In the genomic region with DNA sequence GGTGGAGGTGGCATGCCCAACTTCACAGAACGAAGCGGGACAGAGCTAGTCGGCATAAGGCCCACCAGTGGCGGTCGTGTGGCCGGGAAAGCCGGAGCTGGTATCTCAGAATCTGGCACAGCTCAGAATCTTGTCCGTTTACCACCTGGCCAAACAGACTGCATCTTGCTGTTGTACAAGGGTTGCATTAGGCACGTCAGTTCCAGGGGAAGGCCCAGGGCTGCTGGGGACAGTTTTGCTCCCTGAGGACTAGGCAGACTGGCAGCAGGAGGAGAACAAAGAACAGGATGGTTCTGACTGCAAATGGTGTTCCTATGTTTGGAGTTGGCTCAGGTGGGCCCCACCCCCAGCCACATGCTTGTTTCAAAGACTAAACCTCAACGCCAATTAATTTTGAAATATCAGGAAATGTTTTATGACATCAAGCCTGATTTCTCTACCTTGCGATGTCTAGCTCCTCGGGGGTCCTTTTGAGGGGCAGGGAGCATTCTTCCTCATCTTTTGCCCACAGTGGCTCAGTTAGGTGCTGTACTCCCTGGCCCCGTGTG, we compare ENCODE assay signal across 24 cellular contexts. TPM values are rescaled to one million over a fixed set of nuclear protein-coding genes. Genes with fewer than 3 reads are reported as not detected.
DNase-seq lines count a peak whose midpoint lies in the region; ATAC-seq, FAIRE-seq and TF ChIP-seq lines count a peak whose summit lies in the region.
"Had no signal": no experiment of that assay in that cellular context is flagged by ENCODE, and none has a peak within 500 bp of the region (broad histone marks: within the 10 kb centered on the region; RNA-seq: fewer than 3 reads in every experiment).

No MANE protein-coding gene starts in this region.

- no peak for TF ChIP-seq POLR2A in HepG2 (IDR thresholded peaks at IDR 0.05; ENCODE audit: insufficient read depth in 1 of 2, low read depth in 2 of 2, low read length in 2 of 2)

- CTCF ChIA-PET in HepG2 (lab: Yijun Ruan, JAX; ENCODE audit: low intra/inter-chr PET ratio, low total read pairs) = no interaction called here

- peaks cover 39% of the 10 kb centered on the region for H3K4me1 ChIP-seq in HepG2 (ENCODE audit: insufficient read depth, low read length)
- H3K4me1 ChIP-seq: spleen had no signal

- H3K36me3 Mint-ChIP-seq in HFFc6 (ENCODE audit: low read depth) (peaks cover 8% of the 10 kb centered on the region), nephron progenitor cell (ENCODE audit: low read depth) (no peaks in the 10 kb centered on the region)
- H3K36me3 Mint-ChIP-seq: activated CD4-positive, alpha-beta memory T cell treated with anti-CD3 and anti-CD28 coated beads for 36 hours; activated naive CD8-positive, alpha-beta T cell treated with anti-CD3 and anti-CD28 coated beads, Interleukin-2, amount 10 ng/mL, durations not matched to agents 7 days and 5 days; stimulated activated memory B cell treated with anti-CD40 and anti-IgM and Interleukin-4, amounts not matched to agents 10 μg/mL and 1 μg/mL and 100 μg/mL, for 72 hours had no signal

- H3K27me3 Mint-ChIP-seq in HFFc6 (ENCODE audit: insufficient read depth) = no peaks in the 10 kb centered on the region; the same call in none of the 2 replicates
- peaks cover 23% of the 10 kb centered on the region for H3K27me3 Mint-ChIP-seq in nephron progenitor cell (ENCODE audit: low read depth, poor library complexity)

- H3K4me2 ChIP-seq in HepG2 (ENCODE audit: low read depth, low read length) = no peak overlapping the region
- H3K4me2 ChIP-seq: KMS-11 had no signal

- TF ChIP-seq CTCF in HFFc6 (IDR thresholded peaks at IDR 0.05) (no peak), brain microvascular endothelial cell (IDR thresholded peaks at IDR 0.05; ENCODE audit: low read depth, low read length, missing control alignments) (no peak), nephron progenitor cell (IDR thresholded peaks at IDR 0.05) (no peak), HepG2 (CRISPR knock-in tag; IDR thresholded peaks at IDR 0.05) (no peak)

- BruUV-seq in HepG2 (replicated peaks; lab: Mats Ljungman, UMichigan) = no TSS peak

- FAIRE-seq in HepG2 (lab: Jason Lieb, UNC) = no peak
- FAIRE-seq: GM12892 had no signal

- intact Hi-C loops in HepG2 (cut with micrococcal nuclease; ENCODE audit: unreplicated experiment) = loop anchor here (5.0 kb wide), 1 partner anchor 56 kb away; no protein-coding TSS in a partner anchor

- POLR2A ChIA-PET in HepG2 (lab: Yijun Ruan, JAX) = no interaction called here

- no peak overlapping the region for H3K4me3 ChIP-seq in brain microvascular endothelial cell (ENCODE audit: low read depth, low read length)
- H3K4me3 ChIP-seq in HepG2 (replicated peaks in 1 of 3; ENCODE audit: insufficient read depth in 1 of 3, low read depth in 2 of 3, low read length in 3 of 3) = no peak overlapping the region
- H3K4me3 ChIP-seq: spleen had no signal

- H3K36me3 ChIP-seq in brain microvascular endothelial cell (replicated peaks) (no peaks in the 10 kb centered on the region), HepG2 (replicated peaks in 1 of 2; ENCODE audit: control insufficient read depth in 1 of 2, insufficient read depth in 2 of 2, low read length in 2 of 2) (no peaks in the 10 kb centered on the region)
- H3K36me3 ChIP-seq: spleen had no signal

- no peak for ATAC-seq in HepG2
- ATAC-seq: activated T-cell treated with anti-CD3 and anti-CD28 coated beads, Interleukin-2, amount 50 U/mL, for 72 hours; left ventricle myocardium superior; stimulated activated memory B cell treated with anti-CD40 and anti-IgM and Interleukin-4, amounts not matched to agents 10 μg/mL and 1 μg/mL and 100 μg/mL, for 72 hours had no signal

- H3K9me3 ChIP-seq in HepG2 (ENCODE audit: low read length) = no peaks in the 10 kb centered on the region
- H3K9me3 ChIP-seq: spleen had no signal

- H3K9me3 Mint-ChIP-seq in HFFc6 = peaks cover 5% of the 10 kb centered on the region
- peaks cover 5% of the 10 kb centered on the region for H3K9me3 Mint-ChIP-seq in nephron progenitor cell
- H3K9me3 Mint-ChIP-seq: activated CD4-positive, alpha-beta memory T cell treated with anti-CD3 and anti-CD28 coated beads for 36 hours; activated naive CD8-positive, alpha-beta T cell treated with anti-CD3 and anti-CD28 coated beads, Interleukin-2, amount 10 ng/mL, durations not matched to agents 7 days and 5 days; activated T-cell treated with anti-CD3 and anti-CD28 coated beads, Interleukin-2, amount 50 U/mL, for 72 hours; stimulated activated memory B cell treated with anti-CD40 and anti-IgM and Interleukin-4, amounts not matched to agents 10 μg/mL and 1 μg/mL and 100 μg/mL, for 72 hours had no signal

- DNase-seq in Ammon's horn (ENCODE audit: low spot score) (peak; percentile 14), HFFc6 (no peak), brain microvascular endothelial cell (no peak), occipital lobe (lab: John Stamatoyannopoulos, UW) (peak; percentile 56), EL (no peak), nephron progenitor cell (no peak), HepG2 (ENCODE audit: low spot score) (no peak), NCI-H2196 (lab: John Stamatoyannopoulos, UW; ENCODE audit: unreplicated experiment) (no peak)
- DNase-seq: activated CD4-positive, alpha-beta memory T cell treated with anti-CD3 and anti-CD28 coated beads for 36 hours; activated naive CD8-positive, alpha-beta T cell treated with anti-CD3 and anti-CD28 coated beads, Interleukin-2, amount 10 ng/mL, durations not matched to agents 7 days and 5 days; activated T-cell treated with anti-CD3 and anti-CD28 coated beads, Interleukin-2, amount 50 U/mL, for 72 hours; foreskin melanocyte; GDM1; left ventricle myocardium superior; NCI-H1092 treated with DMSO at 0.1 percent for 48 hours; NCI-H345; spleen had no signal

- H3K4me1 Mint-ChIP-seq in HFFc6 (ENCODE audit: low read depth) (peaks cover 36% of the 10 kb centered on the region), nephron progenitor cell (no peaks in the 10 kb centered on the region)
- H3K4me1 Mint-ChIP-seq: stimulated activated memory B cell treated with anti-CD40 and anti-IgM and Interleukin-4, amounts not matched to agents 10 μg/mL and 1 μg/mL and 100 μg/mL, for 72 hours had no signal

- H3K27ac Mint-ChIP-seq in HFFc6 = peak overlapping the region; percentile 83
- H3K27ac Mint-ChIP-seq in nephron progenitor cell = no peak overlapping the region
- H3K27ac Mint-ChIP-seq: activated CD4-positive, alpha-beta memory T cell treated with anti-CD3 and anti-CD28 coated beads for 36 hours; activated naive CD8-positive, alpha-beta T cell treated with anti-CD3 and anti-CD28 coated beads, Interleukin-2, amount 10 ng/mL, durations not matched to agents 7 days and 5 days; activated T-cell treated with anti-CD3 and anti-CD28 coated beads, Interleukin-2, amount 50 U/mL, for 72 hours; progenitor cell of endocrine pancreas; stimulated activated memory B cell treated with anti-CD40 and anti-IgM and Interleukin-4, amounts not matched to agents 10 μg/mL and 1 μg/mL and 100 μg/mL, for 72 hours had no signal

- in situ Hi-C loops in brain microvascular endothelial cell (cut with HindIII; ENCODE audit: low pct_ligation_motif_present, low sequenced_read_pairs) = no loop called here
- in situ Hi-C loops in HepG2 (cut with HindIII; ENCODE audit: extremely low pct_ligation_motif_present, low pct_unique_long_range_greater_than_20kb) = no loop called here

- no peak overlapping the region for H2AFZ ChIP-seq in HepG2 (ENCODE audit: low read length)

- 72% methylated on average over 13 of the region's 13 CpGs for WGBS in HepG2 (ENCODE audit: low lambda C conversion rate)

- no peaks in the 10 kb centered on the region for H3K79me2 ChIP-seq in HepG2 (ENCODE audit: insufficient read depth, low read length)

- no peaks in the 10 kb centered on the region for H3K27me3 ChIP-seq in brain microvascular endothelial cell (replicated peaks)
- H3K27me3 ChIP-seq in HepG2 (ENCODE audit: control insufficient read depth in 1 of 2, insufficient read depth in 2 of 2, low read length in 2 of 2) = peaks cover 1 to 5% of the 10 kb centered on the region in 2 experiments; a peak in 2 of 5 replicates
- H3K27me3 ChIP-seq: spleen had no signal

- TF ChIP-seq EP300 in HepG2 (IDR thresholded peaks at IDR 0.05; ENCODE audit: low read depth in 2 of 2, low read length in 2 of 2) = no peak
- no peak for TF ChIP-seq EP300 in HepG2 (CRISPR knock-in tag; IDR thresholded peaks at IDR 0.05; ENCODE audit: borderline replicate concordance)

- TF ChIP-seq RAD21 in HepG2 (CRISPR knock-in tag; IDR thresholded peaks at IDR 0.05) = no peak

- H3K4me3 Mint-ChIP-seq in HFFc6 (no peak overlapping the region), nephron progenitor cell (no peak overlapping the region)
- H3K4me3 Mint-ChIP-seq: activated CD4-positive, alpha-beta memory T cell treated with anti-CD3 and anti-CD28 coated beads for 36 hours; activated naive CD8-positive, alpha-beta T cell treated with anti-CD3 and anti-CD28 coated beads, Interleukin-2, amount 10 ng/mL, durations not matched to agents 7 days and 5 days; activated T-cell treated with anti-CD3 and anti-CD28 coated beads, Interleukin-2, amount 50 U/mL, for 72 hours; stimulated activated memory B cell treated with anti-CD40 and anti-IgM and Interleukin-4, amounts not matched to agents 10 μg/mL and 1 μg/mL and 100 μg/mL, for 72 hours had no signal

- H3K27ac ChIP-seq in brain microvascular endothelial cell = peak overlapping the region; percentile 47
- no peak overlapping the region for H3K27ac ChIP-seq in HepG2 (ENCODE audit: extremely low read length, insufficient read depth, low read length)
- H3K27ac ChIP-seq: KMS-11, spleen had no signal

- H3K9ac ChIP-seq in HepG2 (ENCODE audit: insufficient read depth, low read depth, low read length) = no peak overlapping the region
- H3K9ac ChIP-seq: KMS-11 had no signal

- H4K20me1 ChIP-seq in HepG2 (ENCODE audit: insufficient read depth, low read length) = no peaks in the 10 kb centered on the region

RNA-seq across cellular contexts. Expression of a gene that starts 4.2 kb away (rescaled TPM):
- total RNA-seq in HFFc6 (2021; fragmentation: NEBNext Ultra II Directional; extraction: Animal tissue kit (Norgen Biotek cat#: 25700)) = under 1 TPM in 1 of 6 experiments, not detected in 5; 0.05 TPM
- total RNA-seq in occipital lobe (not detected), HepG2 (2016; rRNA removed; fragmentation: Illumina TruSeq; extraction: Trizol) (0.15 and 0.20 TPM in 2 replicates)
- not detected in 2 replicates for total RNA-seq in HepG2 (2016; cell fraction: cytosol; rRNA removed; fragmentation: Illumina TruSeq; extraction: Trizol; ENCODE audit: low read depth)
- total RNA-seq in HepG2 (2016; cell fraction: insoluble cytoplasmic fraction; rRNA removed; fragmentation: Illumina TruSeq; extraction: Trizol) = 0.15 and 0.37 TPM in 2 replicates
- total RNA-seq in HepG2 (2016; cell fraction: membrane; rRNA removed; fragmentation: Illumina TruSeq; extraction: Trizol) = 0.15 TPM in 1 of 2 replicates, not detected in the other
- total RNA-seq in HepG2 (2016; cell fraction: nucleus; rRNA removed; fragmentation: Illumina TruSeq; extraction: Trizol) = 0.13 TPM in 1 of 2 replicates, not detected in the other
- 0.05 and 0.25 TPM in 2 replicates for polyA plus RNA-seq in HepG2 (2011; rRNA removed)
- 0.06 and 0.11 TPM in 2 replicates for polyA plus RNA-seq in HepG2 (2011; cell fraction: cytosol; rRNA removed)
- polyA plus RNA-seq in HepG2 (2011; cell fraction: nucleus; rRNA removed) = 0.05 and 0.08 TPM in 2 replicates
- polyA plus RNA-seq in HepG2 (2012) = 0.05 TPM in 1 of 2 replicates, not detected in the other
- 0.11 and 0.15 TPM in 2 replicates for polyA plus RNA-seq in HepG2 (2016; cell fraction: cytosol; fragmentation: Illumina TruSeq; extraction: Trizol; ENCODE audit: low read depth)
- 0.11 and 0.27 TPM in 2 replicates for polyA plus RNA-seq in HepG2 (2016; cell fraction: insoluble cytoplasmic fraction; fragmentation: Illumina TruSeq; extraction: Trizol; ENCODE audit: low read depth)
- 0.10 TPM in 1 of 2 replicates, not detected in the other for polyA plus RNA-seq in HepG2 (2016; cell fraction: membrane; fragmentation: Illumina TruSeq; extraction: Trizol; ENCODE audit: low read depth)
- polyA plus RNA-seq in HepG2 (2016; cell fraction: nucleus; fragmentation: Illumina TruSeq; extraction: Trizol; ENCODE audit: insufficient read depth, low read depth) = not detected in 2 replicates
- polyA minus RNA-seq in HepG2 (2011; rRNA and poly(A)+ RNA removed; ENCODE audit: low replicate concordance) = not detected in 2 replicates
- not detected in 2 replicates for polyA minus RNA-seq in HepG2 (2011; cell fraction: cytosol; rRNA and poly(A)+ RNA removed)
- polyA minus RNA-seq in HepG2 (2011; cell fraction: nucleus; rRNA and poly(A)+ RNA removed) = not detected in 2 replicates
- total RNA-seq: activated CD4-positive, alpha-beta memory T cell treated with anti-CD3 and anti-CD28 coated beads for 36 hours; activated naive CD8-positive, alpha-beta T cell treated with anti-CD3 and anti-CD28 coated beads, Interleukin-2, amount 10 ng/mL, durations not matched to agents 7 days and 5 days; activated T-cell treated with anti-CD3 and anti-CD28 coated beads, Interleukin-2, amount 50 U/mL, for 72 hours; left ventricle myocardium superior; OCI-LY7; progenitor cell of endocrine pancreas; spleen; urinary bladder had no signal
- polyA plus RNA-seq: AG04450, spleen, urinary bladder had no signal

RNA-seq across cellular contexts. Expression of a gene that starts 57.3 kb away (rescaled TPM):
- total RNA-seq in HFFc6 (2021; fragmentation: NEBNext Ultra II Directional; extraction: Animal tissue kit (Norgen Biotek cat#: 25700)) = 100 to 1,000 TPM; 261 to 285 (median 281) TPM
- total RNA-seq in occipital lobe = 72.1 TPM
- 88.5 and 89.7 TPM in 2 replicates for total RNA-seq in HepG2 (2016; rRNA removed; fragmentation: Illumina TruSeq; extraction: Trizol)
- 352 and 381 TPM in 2 replicates for total RNA-seq in HepG2 (2016; cell fraction: cytosol; rRNA removed; fragmentation: Illumina TruSeq; extraction: Trizol; ENCODE audit: low read depth)
- total RNA-seq in HepG2 (2016; cell fraction: insoluble cytoplasmic fraction; rRNA removed; fragmentation: Illumina TruSeq; extraction: Trizol) = 88.4 and 99.3 TPM in 2 replicates
- total RNA-seq in HepG2 (2016; cell fraction: membrane; rRNA removed; fragmentation: Illumina TruSeq; extraction: Trizol) = 379 and 382 TPM in 2 replicates
- total RNA-seq in HepG2 (2016; cell fraction: nucleus; rRNA removed; fragmentation: Illumina TruSeq; extraction: Trizol) = 36.5 and 43.0 TPM in 2 replicates
- polyA plus RNA-seq in HepG2 (2011; rRNA removed) = 44.3 and 46.8 TPM in 2 replicates
- 69.4 and 70.9 TPM in 2 replicates for polyA plus RNA-seq in HepG2 (2011; cell fraction: cytosol; rRNA removed)
- polyA plus RNA-seq in HepG2 (2011; cell fraction: nucleus; rRNA removed) = 27.0 and 30.7 TPM in 2 replicates
- polyA plus RNA-seq in HepG2 (2012) = 77.3 and 81.6 TPM in 2 replicates
- 628 and 647 TPM in 2 replicates for polyA plus RNA-seq in HepG2 (2016; cell fraction: cytosol; fragmentation: Illumina TruSeq; extraction: Trizol; ENCODE audit: low read depth)
- polyA plus RNA-seq in HepG2 (2016; cell fraction: insoluble cytoplasmic fraction; fragmentation: Illumina TruSeq; extraction: Trizol; ENCODE audit: low read depth) = 133 and 136 TPM in 2 replicates
- polyA plus RNA-seq in HepG2 (2016; cell fraction: membrane; fragmentation: Illumina TruSeq; extraction: Trizol; ENCODE audit: low read depth) = 501 and 566 TPM in 2 replicates
- 71.6 and 84.3 TPM in 2 replicates for polyA plus RNA-seq in HepG2 (2016; cell fraction: nucleus; fragmentation: Illumina TruSeq; extraction: Trizol; ENCODE audit: insufficient read depth, low read depth)
- 89.0 and 132 TPM in 2 replicates for polyA minus RNA-seq in HepG2 (2011; rRNA and poly(A)+ RNA removed; ENCODE audit: low replicate concordance)
- 36.2 and 38.2 TPM in 2 replicates for polyA minus RNA-seq in HepG2 (2011; cell fraction: cytosol; rRNA and poly(A)+ RNA removed)
- 21.1 and 31.1 TPM in 2 replicates for polyA minus RNA-seq in HepG2 (2011; cell fraction: nucleus; rRNA and poly(A)+ RNA removed)

Comparison
In these comparisons a context has a peak if more than half of its experiments do, and no peak if none do; other contexts are left out.
1. DNase-seq: peak in Ammon's horn (single experiment) and occipital lobe (single experiment); none in HFFc6 (single experiment), brain microvascular endothelial cell (single experiment), EL (single experiment), nephron progenitor cell (single experiment), HepG2 (single experiment) and NCI-H2196 (single experiment).